8 cellular contexts compared by ENCODE assay signal in genomic region chr14:67599698-67600561, GRCh38. TPM values are rescaled to one million over a fixed set of nuclear protein-coding genes. Genes with fewer than 3 reads are reported as not detected.
DNase-seq lines count a peak whose midpoint lies in the region; ATAC-seq and TF ChIP-seq lines count a peak whose summit lies in the region.

Gene PIGH (minus strand): TSS chr14:67600268. CDS start chr14:67600203, 65 bp downstream.

- H3K36me3 ChIP-seq in uterus: no peaks in the 10 kb centered on the region

- intact Hi-C loops in left ventricle myocardium superior (cut with micrococcal nuclease): no loop called here
- intact Hi-C loops in uterus (cut with DNase I; ENCODE audit: low total_unique reads): no loop called here

- in situ Hi-C loops in GM13976 (cut with MboI; ENCODE audit: low sequenced_read_pairs, unreplicated experiment): no loop called here

- H3K27ac ChIP-seq in angular gyrus (ENCODE audit: low read depth, low read length) (peak within 1 kb of the TSS; percentile 86), uterus (peak within 1 kb of the TSS; percentile 90 to 95)

- H3K9me3 ChIP-seq in uterus: no peaks in the 10 kb centered on the region

- peak within 1 kb of the TSS; percentile 72 to 89 for H3K4me3 ChIP-seq in uterus

- TF ChIP-seq CTCF in GM13976 (IDR thresholded peaks at IDR 0.05; ENCODE audit: borderline replicate concordance, control extremely low read depth, extremely low read depth, insufficient read depth, missing control alignments): peak; percentile 51
- TF ChIP-seq CTCF in uterus (IDR thresholded peaks at IDR 0.05): peak; percentile 41 to 78 (median 60)

- no peaks in the 10 kb centered on the region for H3K4me1 ChIP-seq in uterus

- peak; percentile 86 to 90 for TF ChIP-seq POLR2A in uterus (IDR thresholded peaks at IDR 0.05)

- DNase-seq in GM13976 (ENCODE audit: low spot score) (peak; percentile 96), NCI-H146 treated with DMSO at 0.1 percent for 48 hours (lab: John Stamatoyannopoulos, UW; ENCODE audit: unreplicated experiment) (peak; percentile 21), T-helper 2 cell (peak; percentile 88 to 94 (median 90)), left ventricle myocardium superior (peak; percentile 95), pulmonary artery endothelial cell (ENCODE audit: low read depth, low spot score) (peak; percentile 37), uterus (peak; percentile 87 to 92)

- H3K27me3 ChIP-seq in uterus: no peaks in the 10 kb centered on the region

- ATAC-seq in HG02763 (IDR thresholded peaks at IDR 0.05; ENCODE audit: unreplicated experiment) (peak; percentile 88), left ventricle myocardium superior (peak; percentile 100)

RNA-seq across cellular contexts. Expression of gene PIGH, which starts in this region (rescaled TPM):
- total RNA-seq in left ventricle myocardium superior: 11.2 TPM
- 8.0 and 12.8 TPM in 2 replicates for total RNA-seq in pulmonary artery endothelial cell
- 10 to 100 TPM; 12.8 to 27.1 (median 14.0) TPM for total RNA-seq in uterus

Comparison
In these comparisons a context has a peak if more than half of its experiments do, and no peak if none do; other contexts are left out.
1. Peak in every context shown above with its lines: DNase-seq, ATAC-seq, H3K4me3 ChIP-seq and H3K27ac ChIP-seq.
2. DNase-seq: peak in every context shown above with its lines; median percentile 96 in GM13976; 95 in left ventricle myocardium superior; 90 in T-helper 2 cell; 90 in uterus; 37 in pulmonary artery endothelial cell; 21 in NCI-H146 treated with DMSO at 0.1 percent for 48 hours.